In the genomic region with DNA sequence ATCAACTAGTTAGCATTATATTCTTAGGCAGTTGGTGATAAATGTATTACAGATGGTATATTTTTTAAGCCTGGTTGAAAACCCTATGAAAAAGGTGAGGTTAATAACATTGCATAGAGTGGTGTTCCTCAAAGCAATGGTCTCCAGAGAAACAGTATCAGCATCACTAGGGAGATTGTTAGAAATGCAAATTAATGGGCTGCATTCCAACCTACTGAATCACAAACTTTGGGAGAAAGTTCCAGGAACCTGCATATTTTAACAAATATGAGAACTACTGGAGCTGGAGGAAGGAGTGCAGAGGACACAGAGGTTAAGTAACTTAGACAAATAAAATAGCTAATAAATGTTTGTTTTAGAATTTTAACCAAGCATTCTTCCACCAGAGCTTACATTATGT, we compare ENCODE assay signal across 1 cellular context.
TF ChIP-seq lines count a peak whose summit lies in the region.

No MANE protein-coding gene starts in this region.

TF ChIP-seq in HepG2, 621 proteins besides CTCF, POLR2A, EP300 and RAD21 (continued from another document):
- TF ChIP-seq, protein P1, sequence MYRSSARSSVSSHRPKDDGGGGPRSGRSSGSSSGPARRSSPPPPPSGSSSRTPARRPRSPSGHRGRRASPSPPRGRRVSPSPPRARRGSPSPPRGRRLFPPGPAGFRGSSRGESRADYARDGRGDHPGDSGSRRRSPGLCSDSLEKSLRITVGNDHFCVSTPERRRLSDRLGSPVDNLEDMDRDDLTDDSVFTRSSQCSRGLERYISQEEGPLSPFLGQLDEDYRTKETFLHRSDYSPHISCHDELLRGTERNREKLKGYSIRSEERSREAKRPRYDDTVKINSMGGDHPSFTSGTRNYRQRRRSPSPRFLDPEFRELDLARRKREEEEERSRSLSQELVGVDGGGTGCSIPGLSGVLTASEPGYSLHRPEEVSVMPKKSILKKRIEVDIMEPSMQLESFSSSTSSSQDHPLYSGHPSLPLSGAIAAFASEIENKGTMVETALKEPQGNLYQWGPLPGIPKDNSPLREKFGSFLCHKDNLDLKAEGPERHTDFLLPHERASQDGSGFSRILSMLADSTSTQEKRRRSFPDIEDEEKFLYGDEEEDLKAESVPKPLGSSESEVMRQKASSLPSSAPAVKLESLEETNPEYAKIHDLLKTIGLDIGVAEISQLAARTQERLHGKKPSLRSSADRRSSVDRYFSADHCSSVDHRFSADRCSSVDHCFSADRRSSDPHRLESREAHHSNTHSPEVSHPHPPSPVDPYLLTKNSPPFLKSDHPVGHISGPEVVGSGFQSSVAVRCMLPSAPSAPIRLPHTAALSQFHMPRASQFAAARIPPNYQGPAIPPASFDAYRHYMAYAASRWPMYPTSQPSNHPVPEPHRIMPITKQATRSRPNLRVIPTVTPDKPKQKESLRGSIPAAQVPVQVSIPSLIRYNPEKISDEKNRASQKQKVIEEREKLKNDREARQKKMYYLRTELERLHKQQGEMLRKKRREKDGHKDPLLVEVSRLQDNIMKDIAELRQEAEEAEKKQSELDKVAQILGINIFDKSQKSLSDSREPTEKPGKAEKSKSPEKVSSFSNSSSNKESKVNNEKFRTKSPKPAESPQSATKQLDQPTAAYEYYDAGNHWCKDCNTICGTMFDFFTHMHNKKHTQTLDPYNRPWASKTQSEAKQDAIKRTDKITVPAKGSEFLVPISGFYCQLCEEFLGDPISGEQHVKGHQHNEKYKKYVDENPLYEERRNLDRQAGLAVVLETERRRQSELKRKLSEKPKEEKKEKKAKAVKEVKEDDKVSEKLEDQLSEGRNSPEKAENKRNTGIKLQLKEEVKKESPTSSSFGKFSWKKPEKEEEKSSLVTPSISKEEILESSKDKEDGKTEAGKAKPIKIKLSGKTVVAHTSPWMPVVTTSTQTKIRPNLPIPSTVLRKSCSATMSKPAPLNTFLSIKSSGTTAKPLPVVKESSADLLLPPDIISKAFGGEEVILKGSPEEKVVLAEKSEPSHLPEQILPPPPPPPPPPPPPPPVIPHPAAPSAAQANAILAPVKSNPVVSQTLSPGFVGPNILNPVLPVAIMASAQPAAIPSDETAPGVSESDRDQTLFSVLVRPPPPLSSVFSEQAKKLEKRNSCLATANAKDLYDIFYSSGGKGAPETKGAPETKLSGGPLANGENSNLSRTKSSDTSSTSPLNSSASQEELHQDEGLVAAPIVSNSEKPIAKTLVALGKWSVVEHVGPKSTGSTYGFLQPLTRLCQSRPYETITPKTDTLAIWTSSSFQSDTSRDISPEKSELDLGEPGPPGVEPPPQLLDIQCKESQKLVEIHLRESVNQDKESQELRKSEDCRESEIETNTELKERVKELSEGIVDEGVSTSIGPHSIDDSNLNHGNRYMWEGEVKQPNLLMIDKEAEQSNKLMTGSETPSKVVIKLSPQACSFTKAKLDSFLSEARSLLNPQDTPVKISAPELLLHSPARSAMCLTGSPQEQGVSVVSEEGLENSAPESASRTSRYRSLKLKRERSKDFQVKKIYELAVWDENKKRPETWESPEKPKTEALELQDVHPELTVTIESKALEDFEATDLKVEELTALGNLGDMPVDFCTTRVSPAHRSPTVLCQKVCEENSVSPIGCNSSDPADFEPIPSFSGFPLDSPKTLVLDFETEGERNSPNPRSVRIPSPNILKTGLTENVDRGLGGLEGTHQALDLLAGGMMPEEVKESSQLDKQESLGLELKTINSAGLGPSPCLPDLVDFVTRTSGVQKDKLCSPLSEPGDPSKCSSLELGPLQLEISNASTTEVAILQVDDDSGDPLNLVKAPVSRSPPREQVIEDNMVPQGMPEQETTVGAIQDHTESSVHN (CRISPR knock-in tag; IDR thresholded peaks at IDR 0.05), result no peak
- no peak for TF ChIP-seq JUND (CRISPR knock-in tag; IDR thresholded peaks at IDR 0.05)
- no peak for TF ChIP-seq ZC3H13 (CRISPR knock-in tag; IDR thresholded peaks at IDR 0.05)
- TF ChIP-seq, protein P2, sequence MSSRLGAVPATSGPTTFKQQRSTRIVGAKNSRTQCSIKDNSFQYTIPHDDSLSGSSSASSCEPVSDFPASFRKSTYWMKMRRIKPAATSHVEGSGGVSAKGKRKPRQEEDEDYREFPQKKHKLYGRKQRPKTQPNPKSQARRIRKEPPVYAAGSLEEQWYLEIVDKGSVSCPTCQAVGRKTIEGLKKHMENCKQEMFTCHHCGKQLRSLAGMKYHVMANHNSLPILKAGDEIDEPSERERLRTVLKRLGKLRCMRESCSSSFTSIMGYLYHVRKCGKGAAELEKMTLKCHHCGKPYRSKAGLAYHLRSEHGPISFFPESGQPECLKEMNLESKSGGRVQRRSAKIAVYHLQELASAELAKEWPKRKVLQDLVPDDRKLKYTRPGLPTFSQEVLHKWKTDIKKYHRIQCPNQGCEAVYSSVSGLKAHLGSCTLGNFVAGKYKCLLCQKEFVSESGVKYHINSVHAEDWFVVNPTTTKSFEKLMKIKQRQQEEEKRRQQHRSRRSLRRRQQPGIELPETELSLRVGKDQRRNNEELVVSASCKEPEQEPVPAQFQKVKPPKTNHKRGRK (CRISPR knock-in tag; IDR thresholded peaks at IDR 0.05), result no peak
- no peak for TF ChIP-seq SCMH1 (CRISPR knock-in tag; IDR thresholded peaks at IDR 0.05; ENCODE audit: borderline replicate concordance)
- no peak for TF ChIP-seq ZNF383 (CRISPR knock-in tag; IDR thresholded peaks at IDR 0.05; ENCODE audit: borderline replicate concordance)
- TF ChIP-seq ZNF878 (CRISPR knock-in tag; IDR thresholded peaks at IDR 0.05), result no peak
- TF ChIP-seq, protein P3, sequence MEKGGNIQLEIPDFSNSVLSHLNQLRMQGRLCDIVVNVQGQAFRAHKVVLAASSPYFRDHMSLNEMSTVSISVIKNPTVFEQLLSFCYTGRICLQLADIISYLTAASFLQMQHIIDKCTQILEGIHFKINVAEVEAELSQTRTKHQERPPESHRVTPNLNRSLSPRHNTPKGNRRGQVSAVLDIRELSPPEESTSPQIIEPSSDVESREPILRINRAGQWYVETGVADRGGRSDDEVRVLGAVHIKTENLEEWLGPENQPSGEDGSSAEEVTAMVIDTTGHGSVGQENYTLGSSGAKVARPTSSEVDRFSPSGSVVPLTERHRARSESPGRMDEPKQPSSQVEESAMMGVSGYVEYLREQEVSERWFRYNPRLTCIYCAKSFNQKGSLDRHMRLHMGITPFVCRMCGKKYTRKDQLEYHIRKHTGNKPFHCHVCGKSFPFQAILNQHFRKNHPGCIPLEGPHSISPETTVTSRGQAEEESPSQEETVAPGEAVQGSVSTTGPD (CRISPR knock-in tag; IDR thresholded peaks at IDR 0.05), result no peak
- TF ChIP-seq SNAI1 (CRISPR knock-in tag; IDR thresholded peaks at IDR 0.05; ENCODE audit: borderline replicate concordance), result no peak
- TF ChIP-seq, protein P4, sequence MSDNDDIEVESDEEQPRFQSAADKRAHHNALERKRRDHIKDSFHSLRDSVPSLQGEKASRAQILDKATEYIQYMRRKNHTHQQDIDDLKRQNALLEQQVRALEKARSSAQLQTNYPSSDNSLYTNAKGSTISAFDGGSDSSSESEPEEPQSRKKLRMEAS (IDR thresholded peaks at IDR 0.05), result no peak
TF ChIP-seq in HepG2: peak in this region for 0.
